16 cellular contexts compared by ENCODE assay signal in the genomic region with DNA sequence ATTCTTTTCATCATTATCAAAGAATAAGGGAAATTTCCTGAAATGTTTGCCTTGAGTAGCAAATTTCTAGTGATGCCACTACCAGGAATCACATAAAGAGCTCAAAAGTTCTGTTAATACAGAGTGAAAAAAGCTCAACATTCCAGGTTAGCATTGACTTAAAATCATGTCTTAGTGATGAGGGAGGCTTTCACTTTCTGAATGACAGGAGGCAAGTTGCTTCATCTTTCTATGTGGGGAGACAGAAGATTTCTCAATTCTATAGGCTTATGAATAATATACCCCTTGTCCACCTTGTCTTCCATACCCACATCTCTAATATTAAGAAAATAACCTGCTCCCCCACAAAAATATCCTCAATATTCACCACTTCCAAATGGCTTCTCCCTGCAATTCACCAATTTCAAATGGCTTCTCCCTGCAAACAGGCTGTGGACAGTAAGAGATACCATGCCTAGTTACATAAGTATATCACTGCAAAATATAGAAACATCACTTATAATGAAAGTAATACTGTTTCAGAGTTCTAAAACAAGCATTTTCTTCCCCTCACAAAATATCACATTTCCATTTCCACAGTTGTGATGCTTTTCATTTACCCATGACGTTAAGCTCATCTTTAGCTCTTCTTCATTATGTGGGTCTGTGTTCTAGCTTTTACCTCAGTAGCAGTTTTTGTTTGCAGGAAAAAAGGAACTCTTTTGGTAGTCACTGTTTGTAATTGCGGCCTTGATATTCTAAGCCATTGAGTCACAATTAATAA. TPM values are rescaled to one million over a fixed set of nuclear protein-coding genes. Genes with fewer than 3 reads are reported as not detected.
DNase-seq lines count a peak whose midpoint lies in the region; ATAC-seq, FAIRE-seq and TF ChIP-seq lines count a peak whose summit lies in the region.
"Had no signal": no experiment of that assay in that cellular context is flagged by ENCODE, and none has a peak within 500 bp of the region (broad histone marks: within the 10 kb centered on the region; RNA-seq: fewer than 3 reads in every experiment).

No MANE protein-coding gene starts in this region.

- no peaks in the 10 kb centered on the region for H3K9me3 ChIP-seq in CD4-positive, alpha-beta T cell (ENCODE audit: control insufficient read depth, low read length)
- H3K9me3 ChIP-seq: esophagus squamous epithelium, stomach had no signal

- DNase-seq in CD4-positive, alpha-beta T cell, result no peak
- DNase-seq in GM18507 (ENCODE audit: extremely low spot score, insufficient read length, low read depth) (no peak), neural crest cell (ENCODE audit: low read depth, low spot score) (no peak), G401 (ENCODE audit: low spot score) (no peak)
- DNase-seq in activated CD4-positive, alpha-beta memory T cell treated with anti-CD3 and anti-CD28 coated beads for 36 hours, result no peak
- DNase-seq in stimulated activated naive B cell treated with anti-CD40 and anti-IgM and Interleukin-4, amounts not matched to agents 10 μg/mL and 1 μg/mL and 100 μg/mL, for 72 hours, result no peak
- DNase-seq: anterior cingulate cortex; cortex of kidney; esophagus squamous epithelium; hippocampal formation; left ventricle myocardium superior; naive thymus-derived CD8-positive, alpha-beta T cell; NCI-H1694; NCI-H524 treated with DMSO at 0.1 percent for 48 hours; stomach had no signal

- no peak overlapping the region for H3K27ac ChIP-seq in CD4-positive, alpha-beta T cell (ENCODE audit: low read depth, low read length)

- intact Hi-C loops in CD4-positive, alpha-beta T cell (cut with DNase I, micrococcal nuclease), result loop anchor here (5.0 to 10.0 kb wide), 5 partner anchors 306 to 1468 kb away; partner anchors contain the start of gene CDC37L1 (in 1 of the 2)
- intact Hi-C loops in activated CD4-positive, alpha-beta memory T cell treated with anti-CD3 and anti-CD28 coated beads for 36 hours (cut with micrococcal nuclease), result loop anchor here (5.0 to 10.0 kb wide), 5 partner anchors 241 to 1456 kb away; partner anchors contain the start of genes AK3, CDC37L1, RFX3 and RIC1

- POLR2A ChIA-PET in CD4-positive, alpha-beta T cell (lab: Charles Lee), result interaction anchor here (1.0 to 1.1 kb wide), 3 partner anchors 12 to 455 kb away, joined by 3 read pairs; partner anchors contain the start of genes PLGRKT and RCL1
- POLR2A ChIA-PET in activated CD4-positive, alpha-beta memory T cell treated with anti-CD3 and anti-CD28 coated beads for 36 hours (lab: Charles Lee), result interaction anchor here (0.7 to 2.6 kb wide), 7 partner anchors 10 to 242 kb away, joined by 3 to 20 read pairs (median 4); partner anchors contain the start of gene RCL1

- peaks cover 6% of the 10 kb centered on the region for H3K27me3 Mint-ChIP-seq in CD4-positive, alpha-beta T cell
- no peaks in the 10 kb centered on the region for H3K27me3 Mint-ChIP-seq in activated CD4-positive, alpha-beta memory T cell treated with anti-CD3 and anti-CD28 coated beads for 36 hours
- peaks cover 3% of the 10 kb centered on the region for H3K27me3 Mint-ChIP-seq in neural crest cell (ENCODE audit: low read depth)
- no peaks in the 10 kb centered on the region for H3K27me3 Mint-ChIP-seq in stimulated activated naive B cell treated with anti-CD40 and anti-IgM and Interleukin-4, amounts not matched to agents 10 μg/mL and 1 μg/mL and 100 μg/mL, for 72 hours

- H3K27me3 ChIP-seq in CD4-positive, alpha-beta T cell (ENCODE audit: control insufficient read depth, insufficient read depth, low read length), result no peaks in the 10 kb centered on the region
- H3K27me3 ChIP-seq: esophagus squamous epithelium, stomach had no signal

- no peak for ATAC-seq in CD4-positive, alpha-beta T cell (ENCODE audit: poor library complexity)
- ATAC-seq in GM19395 (IDR thresholded peaks at IDR 0.05; ENCODE audit: unreplicated experiment), result no peak
- ATAC-seq in stimulated activated naive B cell treated with anti-CD40 and anti-IgM and Interleukin-4, amounts not matched to agents 10 μg/mL and 1 μg/mL and 100 μg/mL, for 72 hours (replicated peaks), result no peak
- ATAC-seq: left ventricle myocardium superior; naive thymus-derived CD8-positive, alpha-beta T cell had no signal

- peak; percentile 84 for FAIRE-seq in GM18507 (lab: Jason Lieb, UNC)

- no peaks in the 10 kb centered on the region for H3K9me3 Mint-ChIP-seq in CD4-positive, alpha-beta T cell
- no peaks in the 10 kb centered on the region for H3K9me3 Mint-ChIP-seq in activated CD4-positive, alpha-beta memory T cell treated with anti-CD3 and anti-CD28 coated beads for 36 hours
- no peaks in the 10 kb centered on the region for H3K9me3 Mint-ChIP-seq in neural crest cell
- no peaks in the 10 kb centered on the region for H3K9me3 Mint-ChIP-seq in stimulated activated naive B cell treated with anti-CD40 and anti-IgM and Interleukin-4, amounts not matched to agents 10 μg/mL and 1 μg/mL and 100 μg/mL, for 72 hours
- H3K9me3 Mint-ChIP-seq: naive thymus-derived CD8-positive, alpha-beta T cell had no signal

- H3K36me3 Mint-ChIP-seq in CD4-positive, alpha-beta T cell (ENCODE audit: low read depth), result peaks cover 6% of the 10 kb centered on the region
- peaks cover 4% of the 10 kb centered on the region for H3K36me3 Mint-ChIP-seq in activated CD4-positive, alpha-beta memory T cell treated with anti-CD3 and anti-CD28 coated beads for 36 hours
- H3K36me3 Mint-ChIP-seq in neural crest cell (ENCODE audit: low read depth), result no peaks in the 10 kb centered on the region
- H3K36me3 Mint-ChIP-seq in stimulated activated naive B cell treated with anti-CD40 and anti-IgM and Interleukin-4, amounts not matched to agents 10 μg/mL and 1 μg/mL and 100 μg/mL, for 72 hours, result peaks cover 12 to 13% of the 10 kb centered on the region in 2 donors
- H3K36me3 Mint-ChIP-seq: naive thymus-derived CD8-positive, alpha-beta T cell had no signal

- no peak for TF ChIP-seq CTCF in CD4-positive, alpha-beta T cell (IDR thresholded peaks at IDR 0.05)
- no peak for TF ChIP-seq CTCF in neural crest cell (conservative IDR thresholded peaks at IDR 0.05)

- peak overlapping the region; percentile 94 for H3K4me3 Mint-ChIP-seq in CD4-positive, alpha-beta T cell
- peak overlapping the region; percentile 90 for H3K4me3 Mint-ChIP-seq in activated CD4-positive, alpha-beta memory T cell treated with anti-CD3 and anti-CD28 coated beads for 36 hours
- H3K4me3 Mint-ChIP-seq in neural crest cell, result peak overlapping the region; percentile 91
- peak overlapping the region in 1 of 2 donors; percentile 42 for H3K4me3 Mint-ChIP-seq in stimulated activated naive B cell treated with anti-CD40 and anti-IgM and Interleukin-4, amounts not matched to agents 10 μg/mL and 1 μg/mL and 100 μg/mL, for 72 hours

- CTCF ChIA-PET in CD4-positive, alpha-beta T cell (lab: Charles Lee), result interaction anchor here (1.6 kb wide), 1 partner anchor 618 kb away, joined by 3 read pairs; no protein-coding TSS in a partner anchor
- CTCF ChIA-PET in activated CD4-positive, alpha-beta memory T cell treated with anti-CD3 and anti-CD28 coated beads for 36 hours (lab: Charles Lee), result interaction anchor here (0.8 to 1.6 kb wide), 7 partner anchors 12 to 223 kb away, joined by 3 to 7 read pairs (median 3); no protein-coding TSS in a partner anchor

- peak overlapping the region; percentile 79 for H3K27ac Mint-ChIP-seq in CD4-positive, alpha-beta T cell
- H3K27ac Mint-ChIP-seq in activated CD4-positive, alpha-beta memory T cell treated with anti-CD3 and anti-CD28 coated beads for 36 hours, result peak overlapping the region; percentile 96
- no peak overlapping the region for H3K27ac Mint-ChIP-seq in neural crest cell (ENCODE audit: unreplicated experiment)
- H3K27ac Mint-ChIP-seq in stimulated activated naive B cell treated with anti-CD40 and anti-IgM and Interleukin-4, amounts not matched to agents 10 μg/mL and 1 μg/mL and 100 μg/mL, for 72 hours, result no peak overlapping the region

- in situ Hi-C loops in G401 (cut with HindIII; ENCODE audit: low sequenced_read_pairs), result no loop called here

- H3K4me1 Mint-ChIP-seq in CD4-positive, alpha-beta T cell (ENCODE audit: low read depth), result peaks cover 27% of the 10 kb centered on the region
- peaks cover 60% of the 10 kb centered on the region for H3K4me1 Mint-ChIP-seq in activated CD4-positive, alpha-beta memory T cell treated with anti-CD3 and anti-CD28 coated beads for 36 hours (ENCODE audit: low read depth)
- peaks cover 19% of the 10 kb centered on the region for H3K4me1 Mint-ChIP-seq in neural crest cell
- peaks cover 30 to 35% of the 10 kb centered on the region in 2 donors for H3K4me1 Mint-ChIP-seq in stimulated activated naive B cell treated with anti-CD40 and anti-IgM and Interleukin-4, amounts not matched to agents 10 μg/mL and 1 μg/mL and 100 μg/mL, for 72 hours

RNA-seq across cellular contexts. Expression of gene JAK2, which starts 2.2 kb away (rescaled TPM):
- 1 to 10 TPM; 7.2 to 7.5 TPM for total RNA-seq in CD4-positive, alpha-beta T cell
- 10 to 100 TPM; 23.2 to 25.5 TPM for total RNA-seq in activated CD4-positive, alpha-beta memory T cell treated with anti-CD3 and anti-CD28 coated beads for 36 hours
- total RNA-seq in neural crest cell, result 5.0 and 5.7 TPM in 2 replicates
- total RNA-seq in G401 (2014; rRNA removed; shearing (Covaris generic)), result 3.9 and 4.9 TPM in 2 replicates

Comparison
In these comparisons a context has a peak if more than half of its experiments do, and no peak if none do; other contexts are left out.
1. H3K27ac Mint-ChIP-seq: peak in CD4-positive, alpha-beta T cell (single experiment) and activated CD4-positive, alpha-beta memory T cell treated with anti-CD3 and anti-CD28 coated beads for 36 hours (single experiment); none in neural crest cell (single experiment) and stimulated activated naive B cell treated with anti-CD40 and anti-IgM and Interleukin-4, amounts not matched to agents 10 μg/mL and 1 μg/mL and 100 μg/mL, for 72 hours (single experiment).